Comparison of ENCODE assay signal across 12 cellular contexts in genomic region chr14:77007339-77007974, GRCh38. TPM values are rescaled to one million over a fixed set of nuclear protein-coding genes. Genes with fewer than 3 reads are reported as not detected.
DNase-seq lines count a peak whose midpoint lies in the region; ATAC-seq, FAIRE-seq and TF ChIP-seq lines count a peak whose summit lies in the region.
"Had no signal": no experiment of that assay in that cellular context is flagged by ENCODE, and none has a peak within 500 bp of the region (broad histone marks: within the 10 kb centered on the region; RNA-seq: fewer than 3 reads in every experiment).

No MANE protein-coding gene starts in this region.

- POLR2A ChIA-PET in RWPE1 (lab: Yijun Ruan, JAX; ENCODE audit: low non-redundant PET), result no interaction called here
- POLR2A ChIA-PET in CD4-positive, alpha-beta memory T cell (lab: Charles Lee; ENCODE audit: partially characterized antibody), result no interaction called here

- H3K9ac ChIP-seq in kidney (ENCODE audit: low read length in 2 of 2), result peak overlapping the region in 1 of 2 donors; percentile 60

- H3K36me3 ChIP-seq in kidney (ENCODE audit: control insufficient read depth in 1 of 2, insufficient read depth in 2 of 2, low read length in 2 of 2), result no peaks in the 10 kb centered on the region
- H3K36me3 ChIP-seq in CD4-positive, alpha-beta memory T cell (ENCODE audit: insufficient read depth, low read length), result no peaks in the 10 kb centered on the region

- FAIRE-seq in kidney (lab: Jason Lieb, UNC), result no peak

- H3K27ac Mint-ChIP-seq in Calu3 (ENCODE audit: unreplicated experiment), result peak overlapping the region; percentile 30
- H3K27ac Mint-ChIP-seq in CD4-positive, alpha-beta memory T cell, result peak overlapping the region in 1 of 7 donors; percentile 32
- H3K27ac Mint-ChIP-seq: B cell had no signal

- ATAC-seq in HG02970 (IDR thresholded peaks at IDR 0.05; ENCODE audit: low FRiP score, unreplicated experiment), result no peak

- no peaks in the 10 kb centered on the region for H3K27me3 Mint-ChIP-seq in Calu3 (ENCODE audit: unreplicated experiment)
- no peaks in the 10 kb centered on the region for H3K27me3 Mint-ChIP-seq in CD4-positive, alpha-beta memory T cell

- intact Hi-C loops in Calu3 (cut with micrococcal nuclease; ENCODE audit: unreplicated experiment) (no loop called here), kidney (cut with DNase I) (no loop called here)
- intact Hi-C loops in CD4-positive, alpha-beta memory T cell (cut with micrococcal nuclease), result no loop called here

- peak overlapping the region; percentile 23 for H3K4me3 Mint-ChIP-seq in Calu3 (ENCODE audit: low read depth, unreplicated experiment)
- no peak overlapping the region for H3K4me3 Mint-ChIP-seq in CD4-positive, alpha-beta memory T cell
- H3K4me3 Mint-ChIP-seq: B cell had no signal

- H3K36me3 Mint-ChIP-seq in Calu3 (ENCODE audit: insufficient read depth, unreplicated experiment), result peaks cover 5% of the 10 kb centered on the region
- no peaks in the 10 kb centered on the region for H3K36me3 Mint-ChIP-seq in CD4-positive, alpha-beta memory T cell

- no peak for DNase-seq in Calu3
- DNase-seq in RWPE1 (ENCODE audit: low spot score), result peak; percentile 75
- no peak for DNase-seq in kidney
- no peak for DNase-seq in T1000 (lab: John Stamatoyannopoulos, UW)
- no peak for DNase-seq in NOMO-1 treated with dmso at 0.1 percent for 144 hours (lab: John Stamatoyannopoulos, UW; ENCODE audit: unreplicated experiment)
- DNase-seq in CD4-positive, alpha-beta memory T cell, result no peak
- DNase-seq: GF-D8, hypothalamus, NCI-H2227 treated with DMSO at 0.1 percent for 48 hours had no signal

- H3K9me3 Mint-ChIP-seq in Calu3 (ENCODE audit: low read depth, unreplicated experiment), result no peaks in the 10 kb centered on the region
- H3K9me3 Mint-ChIP-seq in CD4-positive, alpha-beta memory T cell, result no peaks in the 10 kb centered on the region

- H3K4me1 ChIP-seq in kidney (ENCODE audit: control insufficient read depth in 1 of 2, insufficient read depth in 1 of 2, low read depth in 1 of 2, low read length in 2 of 2), result peaks cover 52 to 53% of the 10 kb centered on the region in 2 donors
- peaks cover 15% of the 10 kb centered on the region for H3K4me1 ChIP-seq in CD4-positive, alpha-beta memory T cell (ENCODE audit: insufficient read depth, low read length)

- CTCF ChIA-PET in Calu3 (lab: Charles Lee) (interaction anchor here (0.6 to 1.9 kb wide), 6 partner anchors 10 to 88 kb away, joined by 3 to 5 read pairs (median 3); no protein-coding TSS in a partner anchor), RWPE1 (lab: Yijun Ruan, JAX) (interaction anchor here (1.2 kb wide), 1 partner anchor 17 kb away, joined by 3 read pairs; no protein-coding TSS in a partner anchor)
- CTCF ChIA-PET in CD4-positive, alpha-beta memory T cell (lab: Charles Lee; ENCODE audit: partially characterized antibody), result interaction anchor here (1.1 kb wide), 1 partner anchor 46 kb away, joined by 3 read pairs; no protein-coding TSS in a partner anchor

- peaks cover 42% of the 10 kb centered on the region for H3K4me1 Mint-ChIP-seq in Calu3 (ENCODE audit: low read depth, unreplicated experiment)
- H3K4me1 Mint-ChIP-seq in CD4-positive, alpha-beta memory T cell, result peaks cover 16 to 21% (median 20%) of the 10 kb centered on the region in 4 donors

- TF ChIP-seq CTCF in Calu3 (IDR thresholded peaks at IDR 0.05; ENCODE audit: unreplicated experiment), result no peak
- no peak for TF ChIP-seq CTCF in RWPE1 (conservative IDR thresholded peaks at IDR 0.05; ENCODE audit: low read depth)
- no peak for TF ChIP-seq CTCF in kidney (IDR thresholded peaks at IDR 0.05; ENCODE audit: borderline replicate concordance, extremely low read depth, insufficient read depth)

- BruUV-seq in Calu3 (replicated peaks; lab: Mats Ljungman, UMichigan), result no TSS peak

- H3K27me3 ChIP-seq in CD4-positive, alpha-beta memory T cell (ENCODE audit: insufficient read depth, low read length), result no peaks in the 10 kb centered on the region

- H3K9me3 ChIP-seq in kidney (ENCODE audit: control insufficient read depth in 1 of 2, low read length in 2 of 2), result no peaks in the 10 kb centered on the region
- no peaks in the 10 kb centered on the region for H3K9me3 ChIP-seq in CD4-positive, alpha-beta memory T cell (ENCODE audit: control insufficient read depth in 1 of 2, low read length in 2 of 2)

- peak overlapping the region; percentile 81 for H3K27ac ChIP-seq in RWPE1
- H3K27ac ChIP-seq in kidney (ENCODE audit: low read depth in 2 of 2, low read length in 2 of 2), result peak overlapping the region; percentile 87 to 91
- peak overlapping the region in 19 of 21 experiments; percentile 5 to 87 (median 66) for H3K27ac ChIP-seq in skin epidermis
- no peak overlapping the region for H3K27ac ChIP-seq in CD4-positive, alpha-beta memory T cell (ENCODE audit: low read depth, low read length)

- H3K4me3 ChIP-seq in kidney (ENCODE audit: low read length in 2 of 2) (peak overlapping the region in 1 of 2 donors; percentile 14), skin epidermis (no peak overlapping the region)
- no peak overlapping the region for H3K4me3 ChIP-seq in CD4-positive, alpha-beta memory T cell (ENCODE audit: low read length in 2 of 2)

RNA-seq across cellular contexts. Expression of gene IRF2BPL, which starts 21.1 kb away (rescaled TPM):
- 30.1 and 33.1 TPM in 2 replicates for total RNA-seq in Calu3 (2022)
- total RNA-seq in kidney, result 97.1 TPM
- 15.7 TPM for polyA plus RNA-seq in kidney (ENCODE audit: insufficient read depth, low read depth, low replicate concordance)
- 10 to 100 TPM; 36.6 to 37.7 TPM for total RNA-seq in CD4-positive, alpha-beta memory T cell
- 1 to 10 TPM; 1.2 to 3.8 TPM for polyA plus RNA-seq in CD4-positive, alpha-beta memory T cell
